Comparison of ENCODE assay signal across 8 cellular contexts in the genomic region with DNA sequence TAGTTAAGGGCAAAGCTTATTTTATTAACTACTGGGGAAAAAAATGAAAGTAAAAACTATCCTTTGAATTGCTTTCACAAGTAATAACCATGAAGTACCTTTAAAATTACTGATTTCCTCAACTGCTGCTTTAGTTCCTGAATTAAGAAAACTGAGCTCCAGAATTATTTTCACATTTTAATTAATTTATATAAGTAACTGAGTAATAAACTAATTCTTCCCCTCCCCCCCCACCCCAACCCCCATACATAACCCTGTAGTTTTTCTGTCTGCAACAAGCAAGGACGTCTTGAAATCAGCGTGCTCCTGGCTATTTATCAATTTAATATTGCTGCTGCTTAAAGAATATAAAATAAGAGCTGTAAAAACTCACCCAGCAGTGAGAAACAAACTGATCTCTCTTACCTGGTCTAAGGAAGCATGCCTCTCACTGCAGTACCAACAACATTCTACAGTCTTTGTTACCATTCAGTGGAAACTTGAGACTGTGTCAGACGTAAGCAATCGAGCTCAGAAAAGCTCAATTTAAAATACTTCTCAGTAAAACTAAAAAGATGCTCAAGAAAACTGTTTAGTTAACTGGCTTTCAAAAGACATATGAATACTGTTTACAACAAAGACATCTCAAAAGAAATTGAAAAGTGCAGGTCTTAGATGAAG.
DNase-seq lines count a peak whose midpoint lies in the region; ATAC-seq and TF ChIP-seq lines count a peak whose summit lies in the region.

No MANE protein-coding gene starts in this region.

- peak overlapping the region; percentile 83 for H3K4me3 Mint-ChIP-seq in activated CD4-positive, alpha-beta T cell treated with anti-CD3 and anti-CD28 coated beads for 36 hours
- peak overlapping the region; percentile 75 for H3K4me3 Mint-ChIP-seq in activated CD4-positive, alpha-beta memory T cell treated with anti-CD3 and anti-CD28 coated beads, Interleukin-2, amount 10 ng/mL, durations not matched to agents 7 days and 5 days
- peak overlapping the region; percentile 92 for H3K4me3 Mint-ChIP-seq in neural progenitor cell

- H3K4me1 ChIP-seq in HEK293 (ENCODE audit: control insufficient read depth, insufficient read depth, low read length) (no peaks in the 10 kb centered on the region), neural progenitor cell (peaks cover 18% of the 10 kb centered on the region)

- no peaks in the 10 kb centered on the region for H3K27me3 Mint-ChIP-seq in activated CD4-positive, alpha-beta T cell treated with anti-CD3 and anti-CD28 coated beads for 36 hours
- no peaks in the 10 kb centered on the region for H3K27me3 Mint-ChIP-seq in activated CD4-positive, alpha-beta memory T cell treated with anti-CD3 and anti-CD28 coated beads, Interleukin-2, amount 10 ng/mL, durations not matched to agents 7 days and 5 days
- no peaks in the 10 kb centered on the region for H3K27me3 Mint-ChIP-seq in neural progenitor cell (ENCODE audit: insufficient read depth, low read depth)

- peaks cover 24% of the 10 kb centered on the region for H3F3A ChIP-seq in neural progenitor cell (ENCODE audit: low read depth)

- no peak overlapping the region for H2AFZ ChIP-seq in neural progenitor cell (replicated peaks)

- TF ChIP-seq CTCF in HEK293 (tag by site-specific recombination; IDR thresholded peaks at IDR 0.05) (no peak), neural progenitor cell (IDR thresholded peaks at IDR 0.05) (no peak)

- H3K36me3 ChIP-seq in HEK293 (ENCODE audit: control insufficient read depth in 2 of 2, insufficient read depth in 1 of 2, low read length in 2 of 2) = no peaks in the 10 kb centered on the region
- no peaks in the 10 kb centered on the region for H3K36me3 ChIP-seq in neural progenitor cell

- H3K4me1 Mint-ChIP-seq in activated CD4-positive, alpha-beta T cell treated with anti-CD3 and anti-CD28 coated beads for 36 hours = peaks cover 32% of the 10 kb centered on the region
- peaks cover 13% of the 10 kb centered on the region for H3K4me1 Mint-ChIP-seq in activated CD4-positive, alpha-beta memory T cell treated with anti-CD3 and anti-CD28 coated beads, Interleukin-2, amount 10 ng/mL, durations not matched to agents 7 days and 5 days
- peaks cover 22% of the 10 kb centered on the region for H3K4me1 Mint-ChIP-seq in neural progenitor cell

- intact Hi-C loops in activated CD4-positive, alpha-beta T cell treated with anti-CD3 and anti-CD28 coated beads for 36 hours (cut with DNase I, micrococcal nuclease) = loop anchor here (2.0 to 10.0 kb wide), 4 partner anchors 116 to 418 kb away; a partner anchor contains a TSS

- peaks cover 54% of the 10 kb centered on the region for H3K79me2 ChIP-seq in neural progenitor cell (ENCODE audit: low read depth)

- CTCF ChIA-PET in activated CD4-positive, alpha-beta T cell treated with anti-CD3 and anti-CD28 coated beads for 36 hours (lab: Charles Lee) = interaction anchor here (0.6 to 3.0 kb wide), 7 partner anchors 8 to 290 kb away, joined by 3 to 9 read pairs (median 3); a partner anchor contains a TSS
- CTCF ChIA-PET in HEK293 (lab: Yijun Ruan, JAX) = interaction anchor here (0.5 kb wide), 1 partner anchor 38 kb away, joined by 3 read pairs; no protein-coding TSS in a partner anchor
- CTCF ChIA-PET in activated CD4-positive, alpha-beta memory T cell treated with anti-CD3 and anti-CD28 coated beads, Interleukin-2, amount 10 ng/mL, durations not matched to agents 7 days and 5 days (lab: Charles Lee) = interaction anchor here (1.1 kb wide), 1 partner anchor 153 kb away, joined by 4 read pairs; no protein-coding TSS in a partner anchor

- DNase-seq in activated CD4-positive, alpha-beta T cell treated with anti-CD3 and anti-CD28 coated beads for 36 hours = peak; percentile 42
- DNase-seq in activated CD4-positive, alpha-beta T cell treated with anti-CD3 and anti-CD28 coated beads for 1 hour = no peak
- DNase-seq in NCI-H1436 treated with DMSO at 0.1 percent for 48 hours (lab: John Stamatoyannopoulos, UW) = peak; percentile 55
- no peak for DNase-seq in activated CD4-positive, alpha-beta memory T cell treated with anti-CD3 and anti-CD28 coated beads, Interleukin-2, amount 10 ng/mL, durations not matched to agents 7 days and 5 days
- DNase-seq in foreskin melanocyte = peak; percentile 45
- peak; percentile 83 for DNase-seq in neural progenitor cell (ENCODE audit: low spot score)
- DNase-seq in cerebellar nuclear complex (lab: John Stamatoyannopoulos, UW) = no peak

- POLR2A ChIA-PET in activated CD4-positive, alpha-beta T cell treated with anti-CD3 and anti-CD28 coated beads for 36 hours (lab: Charles Lee) = no interaction called here
- POLR2A ChIA-PET in HEK293 (lab: Yijun Ruan, JAX) = interaction anchor here (0.6 kb wide), 1 partner anchor 283 kb away, joined by 3 read pairs; no protein-coding TSS in a partner anchor
- POLR2A ChIA-PET in activated CD4-positive, alpha-beta memory T cell treated with anti-CD3 and anti-CD28 coated beads, Interleukin-2, amount 10 ng/mL, durations not matched to agents 7 days and 5 days (lab: Charles Lee) = interaction anchor here (0.9 kb wide), 1 partner anchor 797 kb away, joined by 3 read pairs; a partner anchor contains a TSS

- H3K9me3 ChIP-seq in HEK293 (ENCODE audit: control insufficient read depth, insufficient read depth, low read depth, low read length) = no peaks in the 10 kb centered on the region
- no peaks in the 10 kb centered on the region for H3K9me3 ChIP-seq in neural progenitor cell (ENCODE audit: low read depth)

- peak overlapping the region; percentile 89 for H3K4me2 ChIP-seq in neural progenitor cell

- no peaks in the 10 kb centered on the region for H4K20me1 ChIP-seq in neural progenitor cell (ENCODE audit: low read depth)

- H3K27me3 ChIP-seq in neural progenitor cell = no peaks in the 10 kb centered on the region

- peak; percentile 74 for ATAC-seq in activated CD4-positive, alpha-beta T cell treated with anti-CD3 and anti-CD28 coated beads for 36 hours

- H3K4me3 ChIP-seq in HEK293 (ENCODE audit: low read depth, low read length) (peak overlapping the region; percentile 42), neural progenitor cell (peak overlapping the region; percentile 96)

- no peaks in the 10 kb centered on the region for H3K36me3 Mint-ChIP-seq in activated CD4-positive, alpha-beta T cell treated with anti-CD3 and anti-CD28 coated beads for 36 hours (ENCODE audit: low read depth)
- H3K36me3 Mint-ChIP-seq in activated CD4-positive, alpha-beta memory T cell treated with anti-CD3 and anti-CD28 coated beads, Interleukin-2, amount 10 ng/mL, durations not matched to agents 7 days and 5 days (ENCODE audit: low read depth) = no peaks in the 10 kb centered on the region
- peaks cover 16% of the 10 kb centered on the region for H3K36me3 Mint-ChIP-seq in neural progenitor cell

- peak overlapping the region; percentile 62 for H3K9ac ChIP-seq in neural progenitor cell

- H3K27ac Mint-ChIP-seq in activated CD4-positive, alpha-beta T cell treated with anti-CD3 and anti-CD28 coated beads for 36 hours = peak overlapping the region; percentile 84
- no peak overlapping the region for H3K27ac Mint-ChIP-seq in activated CD4-positive, alpha-beta memory T cell treated with anti-CD3 and anti-CD28 coated beads, Interleukin-2, amount 10 ng/mL, durations not matched to agents 7 days and 5 days
- H3K27ac Mint-ChIP-seq in neural progenitor cell = peak overlapping the region; percentile 96

- no peaks in the 10 kb centered on the region for H3K9me3 Mint-ChIP-seq in activated CD4-positive, alpha-beta T cell treated with anti-CD3 and anti-CD28 coated beads for 36 hours (ENCODE audit: low read depth)
- H3K9me3 Mint-ChIP-seq in activated CD4-positive, alpha-beta memory T cell treated with anti-CD3 and anti-CD28 coated beads, Interleukin-2, amount 10 ng/mL, durations not matched to agents 7 days and 5 days = no peaks in the 10 kb centered on the region
- H3K9me3 Mint-ChIP-seq in neural progenitor cell = no peaks in the 10 kb centered on the region

- H3K27ac ChIP-seq in HEK293 (ENCODE audit: extremely low read depth, low read depth, low read length) (no peak overlapping the region), neural progenitor cell (peak overlapping the region; percentile 77)

TF ChIP-seq in HEK293, 187 proteins besides CTCF, POLR2A, EP300 and RAD21 (continues in another document):
- TF ChIP-seq SETDB1 (IDR thresholded peaks at IDR 0.05; ENCODE audit: insufficient read length, low read length) = peak; percentile 56
- TF ChIP-seq, protein P1, sequence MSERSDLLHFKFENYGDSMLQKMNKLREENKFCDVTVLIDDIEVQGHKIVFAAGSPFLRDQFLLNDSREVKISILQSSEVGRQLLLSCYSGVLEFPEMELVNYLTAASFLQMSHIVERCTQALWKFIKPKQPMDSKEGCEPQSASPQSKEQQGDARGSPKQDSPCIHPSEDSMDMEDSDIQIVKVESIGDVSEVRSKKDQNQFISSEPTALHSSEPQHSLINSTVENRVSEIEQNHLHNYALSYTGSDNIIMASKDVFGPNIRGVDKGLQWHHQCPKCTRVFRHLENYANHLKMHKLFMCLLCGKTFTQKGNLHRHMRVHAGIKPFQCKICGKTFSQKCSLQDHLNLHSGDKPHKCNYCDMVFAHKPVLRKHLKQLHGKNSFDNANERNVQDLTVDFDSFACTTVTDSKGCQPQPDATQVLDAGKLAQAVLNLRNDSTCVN (tag by site-specific recombination; optimal IDR thresholded peaks at IDR 0.05) = no peak
- no peak for TF ChIP-seq ZNF785 (tag by site-specific recombination; IDR thresholded peaks at IDR 0.05)
- TF ChIP-seq ZBTB17 (tag by site-specific recombination; IDR thresholded peaks at IDR 0.05) = peak; percentile 75
- TF ChIP-seq ZNF341 (tag by site-specific recombination; IDR thresholded peaks at IDR 0.05; ENCODE audit: low read depth) = no peak
- TF ChIP-seq ZNF391 (tag by site-specific recombination; IDR thresholded peaks at IDR 0.05; ENCODE audit: borderline replicate concordance, low read depth) = no peak
- TF ChIP-seq, protein P2, sequence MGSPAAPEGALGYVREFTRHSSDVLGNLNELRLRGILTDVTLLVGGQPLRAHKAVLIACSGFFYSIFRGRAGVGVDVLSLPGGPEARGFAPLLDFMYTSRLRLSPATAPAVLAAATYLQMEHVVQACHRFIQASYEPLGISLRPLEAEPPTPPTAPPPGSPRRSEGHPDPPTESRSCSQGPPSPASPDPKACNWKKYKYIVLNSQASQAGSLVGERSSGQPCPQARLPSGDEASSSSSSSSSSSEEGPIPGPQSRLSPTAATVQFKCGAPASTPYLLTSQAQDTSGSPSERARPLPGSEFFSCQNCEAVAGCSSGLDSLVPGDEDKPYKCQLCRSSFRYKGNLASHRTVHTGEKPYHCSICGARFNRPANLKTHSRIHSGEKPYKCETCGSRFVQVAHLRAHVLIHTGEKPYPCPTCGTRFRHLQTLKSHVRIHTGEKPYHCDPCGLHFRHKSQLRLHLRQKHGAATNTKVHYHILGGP (tag by site-specific recombination; IDR thresholded peaks at IDR 0.05) = no peak

Comparison
In these comparisons a context has a peak if more than half of its experiments do, and no peak if none do; other contexts are left out.
1. DNase-seq: peak in activated CD4-positive, alpha-beta T cell treated with anti-CD3 and anti-CD28 coated beads for 36 hours (single experiment), NCI-H1436 treated with DMSO at 0.1 percent for 48 hours (single experiment), foreskin melanocyte (single experiment) and neural progenitor cell (single experiment); none in activated CD4-positive, alpha-beta T cell treated with anti-CD3 and anti-CD28 coated beads for 1 hour (single experiment), activated CD4-positive, alpha-beta memory T cell treated with anti-CD3 and anti-CD28 coated beads, Interleukin-2, amount 10 ng/mL, durations not matched to agents 7 days and 5 days (single experiment) and cerebellar nuclear complex (0 of 2).
2. Peak in every context shown above with its lines, with median percentiles within 50 percentile points of each other: H3K4me3 Mint-ChIP-seq.